ENCODE assay signal across 8 cellular contexts in genomic region chr5:119452373-119453044, GRCh38. TPM values are rescaled to one million over a fixed set of nuclear protein-coding genes. Genes with fewer than 3 reads are reported as not detected.
DNase-seq lines count a peak whose midpoint lies in the region; ATAC-seq and TF ChIP-seq lines count a peak whose summit lies in the region.

A gene with protein sequence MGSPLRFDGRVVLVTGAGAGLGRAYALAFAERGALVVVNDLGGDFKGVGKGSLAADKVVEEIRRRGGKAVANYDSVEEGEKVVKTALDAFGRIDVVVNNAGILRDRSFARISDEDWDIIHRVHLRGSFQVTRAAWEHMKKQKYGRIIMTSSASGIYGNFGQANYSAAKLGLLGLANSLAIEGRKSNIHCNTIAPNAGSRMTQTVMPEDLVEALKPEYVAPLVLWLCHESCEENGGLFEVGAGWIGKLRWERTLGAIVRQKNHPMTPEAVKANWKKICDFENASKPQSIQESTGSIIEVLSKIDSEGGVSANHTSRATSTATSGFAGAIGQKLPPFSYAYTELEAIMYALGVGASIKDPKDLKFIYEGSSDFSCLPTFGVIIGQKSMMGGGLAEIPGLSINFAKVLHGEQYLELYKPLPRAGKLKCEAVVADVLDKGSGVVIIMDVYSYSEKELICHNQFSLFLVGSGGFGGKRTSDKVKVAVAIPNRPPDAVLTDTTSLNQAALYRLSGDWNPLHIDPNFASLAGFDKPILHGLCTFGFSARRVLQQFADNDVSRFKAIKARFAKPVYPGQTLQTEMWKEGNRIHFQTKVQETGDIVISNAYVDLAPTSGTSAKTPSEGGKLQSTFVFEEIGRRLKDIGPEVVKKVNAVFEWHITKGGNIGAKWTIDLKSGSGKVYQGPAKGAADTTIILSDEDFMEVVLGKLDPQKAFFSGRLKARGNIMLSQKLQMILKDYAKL (plus strand): TSS chr5:119452497. CDS start chr5:119452576, 79 bp downstream.

- no TSS peak for BruUV-seq in OCI-LY7 (replicated peaks; lab: Mats Ljungman, UMichigan)

- H3K36me3 ChIP-seq in HUES64 (ENCODE audit: insufficient read depth, low read length) (peaks cover 10% of the 10 kb centered on the region), OCI-LY7 (ENCODE audit: insufficient read depth, low read length) (no peaks in the 10 kb centered on the region)

- H3K9me3 ChIP-seq in HUES64 (ENCODE audit: insufficient read depth, low read depth, low read length) (peaks cover 14% of the 10 kb centered on the region), OCI-LY7 (ENCODE audit: low read length) (peaks cover 20% of the 10 kb centered on the region), mononuclear cell (ENCODE audit: low read depth, low read length) (no peaks in the 10 kb centered on the region)

- H3K27me3 ChIP-seq in HUES64 (ENCODE audit: insufficient read depth, low read length): no peaks in the 10 kb centered on the region
- H3K27me3 ChIP-seq in mononuclear cell (ENCODE audit: insufficient read depth, low read length): no peaks in the 10 kb centered on the region

- peak within 1 kb of the TSS; percentile 99 for H3K27ac ChIP-seq in HUES64 (ENCODE audit: low read depth, low read length)
- H3K27ac ChIP-seq in OCI-LY7 (ENCODE audit: low read depth, low read length, poor library complexity, severe bottlenecking): peak within 1 kb of the TSS; percentile 33

- intact Hi-C loops in OCI-LY7 (cut with micrococcal nuclease; ENCODE audit: unreplicated experiment): loop anchor here (1.0 kb wide), 1 partner anchor 382 kb away; no protein-coding TSS in a partner anchor

- H3K4me3 ChIP-seq in HUES64 (ENCODE audit: low read length) (peak within 1 kb of the TSS; percentile 88), OCI-LY7 (ENCODE audit: low read depth, low read length, poor library complexity, severe bottlenecking) (peak within 1 kb of the TSS; percentile 74), epithelial cell of esophagus (ENCODE audit: low read length) (peak within 1 kb of the TSS; percentile 90), mononuclear cell (ENCODE audit: low read length) (peak within 1 kb of the TSS; percentile 71)

- DNase-seq in D341Med (ENCODE audit: low spot score) (peak; percentile 87), OCI-LY7 (ENCODE audit: low spot score) (peak; percentile 89), activated T-cell treated with anti-CD3 and anti-CD28 coated beads for 1 hour (ENCODE audit: low read depth) (peak; percentile 65), epithelial cell of esophagus (ENCODE audit: low read depth) (peak; percentile 92)
- peak; percentile 50 to 58 for DNase-seq in stimulated activated CD8-positive, alpha-beta memory T cell treated with anti-CD3 and anti-CD28 coated beads, Interleukin-4, amount 100 ng/mL, for 1 hour (ENCODE audit: low read depth in 2 of 2, low spot score in 1 of 2)

- peak within 1 kb of the TSS; percentile 92 for H3K9ac ChIP-seq in HUES64 (ENCODE audit: low read depth, low read length)

- POLR2A ChIA-PET in OCI-LY7 (lab: Charles Lee): interaction anchor here (0.6 to 1.3 kb wide), 4 partner anchors 71 to 379 kb away, joined by 3 to 6 read pairs (median 4); no protein-coding TSS in a partner anchor

- H3K79me2 ChIP-seq in OCI-LY7 (ENCODE audit: insufficient read depth, low read depth, low read length): peaks cover 7% of the 10 kb centered on the region; the same call in 1 of the 2 replicates

- no peak for TF ChIP-seq CTCF in OCI-LY7 (conservative IDR thresholded peaks at IDR 0.05; ENCODE audit: low read length)
- TF ChIP-seq CTCF in epithelial cell of esophagus (IDR thresholded peaks at IDR 0.05; ENCODE audit: insufficient read depth, low read depth, low read length, missing control alignments): no peak

- CTCF ChIA-PET in OCI-LY7 (lab: Charles Lee; ENCODE audit: unreplicated experiment): interaction anchor here (0.5 to 1.0 kb wide), 5 partner anchors 183 to 822 kb away, joined by 3 to 4 read pairs (median 3); no protein-coding TSS in a partner anchor

- peak; percentile 95 for ATAC-seq in GM21447 (IDR thresholded peaks at IDR 0.05; ENCODE audit: unreplicated experiment)

- peaks cover 27% of the 10 kb centered on the region for H3K4me1 ChIP-seq in HUES64 (ENCODE audit: insufficient read depth, low read length)
- peaks cover 20% of the 10 kb centered on the region for H3K4me1 ChIP-seq in OCI-LY7 (ENCODE audit: insufficient read depth, low read length, poor library complexity, severe bottlenecking)
- peaks cover 18% of the 10 kb centered on the region for H3K4me1 ChIP-seq in mononuclear cell (ENCODE audit: insufficient read depth, low read length)

- no peaks in the 10 kb centered on the region for H4K20me1 ChIP-seq in OCI-LY7 (ENCODE audit: insufficient read depth, low read length)

- H3K9me2 ChIP-seq in OCI-LY7 (ENCODE audit: insufficient read depth, low read length): no peaks in the 10 kb centered on the region

- peak within 1 kb of the TSS; percentile 87 for H2AFZ ChIP-seq in OCI-LY7 (ENCODE audit: low read length)

- under 1% methylated on average over 43 of the region's 43 CpGs for WGBS in HUES64

- H3K4me2 ChIP-seq in OCI-LY7 (ENCODE audit: low read length): peak within 1 kb of the TSS; percentile 85

RNA-seq across cellular contexts. Expression of the gene that starts here (rescaled TPM):
- 195 TPM for polyA plus RNA-seq in HUES64 (2013, experiment 1 of 2)
- polyA plus RNA-seq in HUES64 (2013, experiment 2 of 2): 212 TPM
- total RNA-seq in OCI-LY7 (2014; rRNA removed; shearing (Covaris generic)): 55.4 and 81.4 TPM in 2 replicates
- 99.9 and 145 TPM in 2 replicates for total RNA-seq in OCI-LY7 (2022)
- total RNA-seq in mononuclear cell: 15.8 TPM

Comparison
In these comparisons a context has a peak if more than half of its experiments do, and no peak if none do; other contexts are left out.
1. Peak in every context shown above with its lines: DNase-seq, ATAC-seq, H3K4me3 ChIP-seq and H3K27ac ChIP-seq.